In genomic region chr10:91796332-91797076, GRCh38 we compare ENCODE assay signal across 8 cellular contexts. TPM values are rescaled to one million over a fixed set of nuclear protein-coding genes. Genes with fewer than 3 reads are reported as not detected.
DNase-seq lines count a peak whose midpoint lies in the region; ATAC-seq, FAIRE-seq and TF ChIP-seq lines count a peak whose summit lies in the region.

No MANE protein-coding gene starts in this region.

- H3K9me3 Mint-ChIP-seq in CD4-positive, alpha-beta memory T cell: peaks cover 0 to 3% (median 0%) of the 10 kb centered on the region in 8 donors
- no peaks in the 10 kb centered on the region for H3K9me3 Mint-ChIP-seq in neural crest cell

- POLR2A ChIA-PET in CD4-positive, alpha-beta memory T cell (lab: Charles Lee; ENCODE audit: partially characterized antibody): interaction anchor here (0.8 to 4.7 kb wide), 8 partner anchors 11 to 795 kb away, joined by 3 to 57 read pairs (median 4); partner anchors contain the start of genes BTAF1 and FGFBP3

- H3K27ac Mint-ChIP-seq in CD4-positive, alpha-beta memory T cell: peak overlapping the region; percentile 83 to 98 (median 94)
- no peak overlapping the region for H3K27ac Mint-ChIP-seq in neural crest cell (ENCODE audit: unreplicated experiment)

- H3K4me3 ChIP-seq in CD4-positive, alpha-beta memory T cell (ENCODE audit: low read length in 2 of 2): peak overlapping the region; percentile 15 to 83
- H3K4me3 ChIP-seq in esophagus squamous epithelium: peak overlapping the region; percentile 19 to 96 (median 86)
- peak overlapping the region; percentile 67 for H3K4me3 ChIP-seq in suprapubic skin

- H3K4me3 Mint-ChIP-seq in CD4-positive, alpha-beta memory T cell: peak overlapping the region; percentile 83 to 99 (median 93)
- peak overlapping the region; percentile 86 for H3K4me3 Mint-ChIP-seq in neural crest cell

- peak overlapping the region; percentile 90 for H3K27ac ChIP-seq in CD4-positive, alpha-beta memory T cell (ENCODE audit: low read depth, low read length)
- H3K27ac ChIP-seq in esophagus squamous epithelium (peak overlapping the region; percentile 98 to 99 (median 98)), suprapubic skin (peak overlapping the region; percentile 95)

- no peaks in the 10 kb centered on the region for H3K36me3 ChIP-seq in CD4-positive, alpha-beta memory T cell (ENCODE audit: insufficient read depth, low read length)
- no peaks in the 10 kb centered on the region for H3K36me3 ChIP-seq in esophagus squamous epithelium
- H3K36me3 ChIP-seq in suprapubic skin: no peaks in the 10 kb centered on the region

- H3K9me3 ChIP-seq in CD4-positive, alpha-beta memory T cell (ENCODE audit: control insufficient read depth in 1 of 2, low read length in 2 of 2): no peaks in the 10 kb centered on the region
- H3K9me3 ChIP-seq in esophagus squamous epithelium (no peaks in the 10 kb centered on the region), suprapubic skin (no peaks in the 10 kb centered on the region)

- no peak for TF ChIP-seq EP300 in suprapubic skin (IDR thresholded peaks at IDR 0.05)

- TF ChIP-seq CTCF in esophagus squamous epithelium (IDR thresholded peaks at IDR 0.05) (no peak), neural crest cell (conservative IDR thresholded peaks at IDR 0.05) (no peak), suprapubic skin (IDR thresholded peaks at IDR 0.05) (no peak)

- peak in 1 of 4 donors; percentile 33 for TF ChIP-seq POLR2A in esophagus squamous epithelium (IDR thresholded peaks at IDR 0.05)
- no peak for TF ChIP-seq POLR2A in suprapubic skin (IDR thresholded peaks at IDR 0.05)

- intact Hi-C loops in CD4-positive, alpha-beta memory T cell (cut with micrococcal nuclease): loop anchor here (5.0 kb wide), 2 partner anchors 384 to 499 kb away; partner anchors contain the start of gene HECTD2
- intact Hi-C loops in esophagus squamous epithelium (cut with DNase I): no loop called here

- peak; percentile 40 to 67 (median 48) for DNase-seq in CD4-positive, alpha-beta memory T cell
- peak; percentile 56 for DNase-seq in NCI-H146 (lab: John Stamatoyannopoulos, UW)
- DNase-seq in activated CD8-positive, alpha-beta memory T cell treated with anti-CD3 and anti-CD28 coated beads, Interleukin-2, amount 50 U/mL, for 4 hours: peak; percentile 44
- no peak for DNase-seq in esophagus squamous epithelium (lab: John Stamatoyannopoulos, UW)
- no peak for DNase-seq in neural crest cell (ENCODE audit: low read depth, low spot score)
- DNase-seq in suprapubic skin (ENCODE audit: low spot score in 2 of 2): no peak
- DNase-seq in RCC 7860 (ENCODE audit: low spot score): no peak

- H3K36me3 Mint-ChIP-seq in CD4-positive, alpha-beta memory T cell: peaks cover 8 to 24% of the 10 kb centered on the region in 2 donors
- no peaks in the 10 kb centered on the region for H3K36me3 Mint-ChIP-seq in neural crest cell (ENCODE audit: low read depth)

- ATAC-seq in GM21529 (IDR thresholded peaks at IDR 0.05; ENCODE audit: unreplicated experiment): peak; percentile 44

- FAIRE-seq in RCC 7860 (lab: Jason Lieb, UNC): no peak

- H3K4me1 Mint-ChIP-seq in CD4-positive, alpha-beta memory T cell: peaks cover 38 to 57% (median 47%) of the 10 kb centered on the region in 4 donors
- peaks cover 45% of the 10 kb centered on the region for H3K4me1 Mint-ChIP-seq in neural crest cell

- CTCF ChIA-PET in CD4-positive, alpha-beta memory T cell (lab: Charles Lee; ENCODE audit: partially characterized antibody): interaction anchor here (0.8 to 2.0 kb wide), 10 partner anchors 12 to 498 kb away, joined by 3 to 13 read pairs (median 5); partner anchors contain the start of gene FGFBP3

- no peaks in the 10 kb centered on the region for H3K27me3 ChIP-seq in CD4-positive, alpha-beta memory T cell (ENCODE audit: insufficient read depth, low read length)
- H3K27me3 ChIP-seq in esophagus squamous epithelium (no peaks in the 10 kb centered on the region), suprapubic skin (no peaks in the 10 kb centered on the region)

- H3K27me3 Mint-ChIP-seq in CD4-positive, alpha-beta memory T cell: no peaks in the 10 kb centered on the region
- H3K27me3 Mint-ChIP-seq in neural crest cell (ENCODE audit: low read depth): no peaks in the 10 kb centered on the region

- WGBS in esophagus squamous epithelium, 2 donors: 8 to 15% methylated on average over 8 to 11 of the region's 11 CpGs
- WGBS in suprapubic skin: 8% methylated on average over 11 of the region's 11 CpGs

- peaks cover 38% of the 10 kb centered on the region for H3K4me1 ChIP-seq in CD4-positive, alpha-beta memory T cell (ENCODE audit: insufficient read depth, low read length)
- H3K4me1 ChIP-seq in esophagus squamous epithelium (peaks cover 10 to 45% (median 30%) of the 10 kb centered on the region in 3 donors), suprapubic skin (peaks cover 44% of the 10 kb centered on the region)

RNA-seq across cellular contexts. Expression of gene TNKS2, which starts 1.7 kb away (rescaled TPM):
- 10 to 100 TPM; 65.5 to 70.0 TPM for total RNA-seq in CD4-positive, alpha-beta memory T cell
- 10 to 100 TPM; 18.7 to 30.6 TPM for polyA plus RNA-seq in CD4-positive, alpha-beta memory T cell
- 10 to 100 TPM; 33.1 to 43.5 (median 39.2) TPM for total RNA-seq in esophagus squamous epithelium
- 44.5 and 45.7 TPM in 2 replicates for total RNA-seq in neural crest cell
- total RNA-seq in suprapubic skin: 10 to 100 TPM; 33.8 to 69.4 (median 47.0) TPM

Comparison
In these comparisons a context has a peak if more than half of its experiments do, and no peak if none do; other contexts are left out.
1. DNase-seq: peak in CD4-positive, alpha-beta memory T cell (5 of 5), NCI-H146 (single experiment) and activated CD8-positive, alpha-beta memory T cell treated with anti-CD3 and anti-CD28 coated beads, Interleukin-2, amount 50 U/mL, for 4 hours (single experiment); none in esophagus squamous epithelium (single experiment), neural crest cell (single experiment), suprapubic skin (0 of 2) and RCC 7860 (single experiment).
2. Peak in every context shown above with its lines, with median percentiles within 50 percentile points of each other: H3K27ac ChIP-seq and H3K4me3 ChIP-seq.